ENCODE assay signal across 12 cellular contexts in genomic region chr13:93151277-93151676, GRCh38.
DNase-seq lines count a peak whose midpoint lies in the region; TF ChIP-seq lines count a peak whose summit lies in the region.
"Had no signal": no experiment of that assay in that cellular context is flagged by ENCODE, and none has a peak within 500 bp of the region (broad histone marks: within the 10 kb centered on the region; RNA-seq: fewer than 3 reads in every experiment).

No MANE protein-coding gene starts in this region.

- intact Hi-C loops in cardiac septum (cut with DNase I) = no loop called here

- H3K4me3 ChIP-seq in NB4 (ENCODE audit: low read depth, low read length) = no peak overlapping the region
- H3K4me3 ChIP-seq in retinal pigment epithelial cell (ENCODE audit: low read length) = no peak overlapping the region
- no peak overlapping the region for H3K4me3 ChIP-seq in BE2C (ENCODE audit: low read depth, low read length)
- H3K4me3 ChIP-seq: ascending aorta, SJSA1, smooth muscle cell had no signal

- H3K36me3 ChIP-seq in BE2C = no peaks in the 10 kb centered on the region
- H3K36me3 ChIP-seq: ascending aorta, SJSA1 had no signal

- TF ChIP-seq CTCF in NB4 (IDR thresholded peaks at IDR 0.05; ENCODE audit: low read depth, low read length) = no peak
- TF ChIP-seq CTCF in chondrocyte (IDR thresholded peaks at IDR 0.05) = no peak
- TF ChIP-seq CTCF in retinal pigment epithelial cell (conservative IDR thresholded peaks at IDR 0.05; ENCODE audit: low read depth, low read length) = no peak
- TF ChIP-seq CTCF in BE2C (IDR thresholded peaks at IDR 0.05; ENCODE audit: low read depth, low read length) = no peak

- H3K27me3 ChIP-seq in BE2C = no peaks in the 10 kb centered on the region
- H3K27me3 ChIP-seq: ascending aorta had no signal

- no peak for TF ChIP-seq POLR2A in NB4 (IDR thresholded peaks at IDR 0.05; ENCODE audit: extremely low read depth, insufficient read length)

- H3K9me3 ChIP-seq in BE2C = no peaks in the 10 kb centered on the region
- H3K9me3 ChIP-seq: ascending aorta, SJSA1 had no signal

- peak; percentile 46 for DNase-seq in EL
- peak; percentile 87 for DNase-seq in NB4 (ENCODE audit: low read depth)
- DNase-seq in chondrocyte (ENCODE audit: low spot score) = no peak
- peak; percentile 43 for DNase-seq in retinal pigment epithelial cell (ENCODE audit: low read depth)
- no peak for DNase-seq in NCI-H146 treated with DMSO at 0.1 percent for 48 hours (lab: John Stamatoyannopoulos, UW; ENCODE audit: unreplicated experiment)
- DNase-seq in BE2C = no peak
- DNase-seq in cardiac septum (ENCODE audit: low spot score) = no peak
- DNase-seq: activated CD4-positive, alpha-beta memory T cell treated with anti-CD3 and anti-CD28 coated beads for 36 hours; head of caudate nucleus had no signal

- no peak overlapping the region for H3K4me3 Mint-ChIP-seq in chondrocyte (ENCODE audit: unreplicated experiment)
- H3K4me3 Mint-ChIP-seq: activated CD4-positive, alpha-beta memory T cell treated with anti-CD3 and anti-CD28 coated beads for 36 hours had no signal

- H3K27me3 Mint-ChIP-seq in chondrocyte (ENCODE audit: low read depth) = no peaks in the 10 kb centered on the region
- H3K27me3 Mint-ChIP-seq: activated CD4-positive, alpha-beta memory T cell treated with anti-CD3 and anti-CD28 coated beads for 36 hours had no signal

- no peaks in the 10 kb centered on the region for H3K36me3 Mint-ChIP-seq in chondrocyte (ENCODE audit: low read depth)
- H3K36me3 Mint-ChIP-seq: activated CD4-positive, alpha-beta memory T cell treated with anti-CD3 and anti-CD28 coated beads for 36 hours had no signal

- H3K4me1 Mint-ChIP-seq in chondrocyte (ENCODE audit: low read depth) = peaks cover 34% of the 10 kb centered on the region

- peak overlapping the region; percentile 42 for H3K27ac Mint-ChIP-seq in chondrocyte (ENCODE audit: unreplicated experiment)
- H3K27ac Mint-ChIP-seq: activated CD4-positive, alpha-beta memory T cell treated with anti-CD3 and anti-CD28 coated beads for 36 hours had no signal

- H3K4me1 ChIP-seq in BE2C = no peaks in the 10 kb centered on the region; the same call in 1 of the 2 replicates
- H3K4me1 ChIP-seq: ascending aorta, SJSA1 had no signal

- H3K9me3 Mint-ChIP-seq in chondrocyte (ENCODE audit: low read depth) = no peaks in the 10 kb centered on the region

Comparison
In these comparisons a context has a peak if more than half of its experiments do, and no peak if none do; other contexts are left out.
1. DNase-seq: peak in EL (single experiment), NB4 (single experiment) and retinal pigment epithelial cell (single experiment); none in chondrocyte (single experiment), NCI-H146 treated with DMSO at 0.1 percent for 48 hours (single experiment), BE2C (single experiment) and cardiac septum (single experiment).